Comparison of ENCODE assay signal across 8 cellular contexts in genomic region chr1:15847893-15848142, GRCh38. TPM values are rescaled to one million over a fixed set of nuclear protein-coding genes. Genes with fewer than 3 reads are reported as not detected.
DNase-seq lines count a peak whose midpoint lies in the region; ATAC-seq and TF ChIP-seq lines count a peak whose summit lies in the region.

No MANE protein-coding gene starts in this region.

- H3K9me3 ChIP-seq in naive thymus-derived CD4-positive, alpha-beta T cell (ENCODE audit: control insufficient read depth in 2 of 3, low read length in 3 of 3): no peaks in the 10 kb centered on the region

- H3K4me1 Mint-ChIP-seq in IgD-negative memory B cell: peaks cover 43 to 52% (median 46%) of the 10 kb centered on the region in 3 donors
- peaks cover 50% of the 10 kb centered on the region for H3K4me1 Mint-ChIP-seq in chondrocyte (ENCODE audit: low read depth)
- H3K4me1 Mint-ChIP-seq in naive thymus-derived CD4-positive, alpha-beta T cell: peaks cover 21 to 69% (median 50%) of the 10 kb centered on the region in 7 donors

- H3K4me3 ChIP-seq in AG09309 (ENCODE audit: control insufficient read depth, low read depth, low read length): peak overlapping the region; percentile 66
- peak overlapping the region; percentile 74 for H3K4me3 ChIP-seq in naive thymus-derived CD4-positive, alpha-beta T cell (ENCODE audit: low read length)

- TF ChIP-seq CTCF in AG09309 (IDR thresholded peaks at IDR 0.05; ENCODE audit: control insufficient read depth, insufficient read depth, low read depth, low read length, missing control alignments) (no peak), chondrocyte (IDR thresholded peaks at IDR 0.05) (no peak)

- H3K36me3 Mint-ChIP-seq in IgD-negative memory B cell (no peaks in the 10 kb centered on the region), chondrocyte (ENCODE audit: low read depth) (peaks cover 2% of the 10 kb centered on the region)
- H3K36me3 Mint-ChIP-seq in naive thymus-derived CD4-positive, alpha-beta T cell: no peaks in the 10 kb centered on the region

- no peak for ATAC-seq in naive thymus-derived CD4-positive, alpha-beta T cell

- peak overlapping the region; percentile 94 to 98 (median 96) for H3K4me3 Mint-ChIP-seq in IgD-negative memory B cell
- peak overlapping the region; percentile 83 for H3K4me3 Mint-ChIP-seq in chondrocyte (ENCODE audit: unreplicated experiment)
- peak overlapping the region; percentile 74 to 98 (median 94) for H3K4me3 Mint-ChIP-seq in naive thymus-derived CD4-positive, alpha-beta T cell

- H3K27ac ChIP-seq in naive thymus-derived CD4-positive, alpha-beta T cell (ENCODE audit: low read depth, low read length): peak overlapping the region; percentile 90

- H3K36me3 ChIP-seq in naive thymus-derived CD4-positive, alpha-beta T cell (ENCODE audit: control insufficient read depth in 2 of 3, insufficient read depth in 3 of 3, low read length in 3 of 3): no peaks in the 10 kb centered on the region

- H3K27me3 ChIP-seq in naive thymus-derived CD4-positive, alpha-beta T cell (ENCODE audit: control insufficient read depth in 2 of 2, insufficient read depth in 2 of 2, low read length in 2 of 2): no peaks in the 10 kb centered on the region

- in situ Hi-C loops in ACHN (cut with HindIII; ENCODE audit: low pct_ligation_motif_present, low pct_unique_long_range_greater_than_20kb, low sequenced_read_pairs): no loop called here

- no peaks in the 10 kb centered on the region for H3K9me3 Mint-ChIP-seq in IgD-negative memory B cell
- no peaks in the 10 kb centered on the region for H3K9me3 Mint-ChIP-seq in chondrocyte (ENCODE audit: low read depth)
- no peaks in the 10 kb centered on the region for H3K9me3 Mint-ChIP-seq in naive thymus-derived CD4-positive, alpha-beta T cell

- DNase-seq in AG09309 (ENCODE audit: low read depth) (no peak), chondrocyte (ENCODE audit: low spot score) (no peak), germinal center (ENCODE audit: low spot score) (no peak), cerebellum (ENCODE audit: low spot score) (no peak), NCI-H1436 treated with DMSO at 0.1 percent for 48 hours (lab: John Stamatoyannopoulos, UW) (no peak), ACHN (no peak)
- DNase-seq in naive thymus-derived CD4-positive, alpha-beta T cell: no peak

- H3K4me1 ChIP-seq in naive thymus-derived CD4-positive, alpha-beta T cell (ENCODE audit: control insufficient read depth in 2 of 2, insufficient read depth in 2 of 2, low read length in 2 of 2): peaks cover 20 to 26% of the 10 kb centered on the region in 2 donors

- H3K27ac Mint-ChIP-seq in IgD-negative memory B cell: peak overlapping the region in 2 of 3 donors; percentile 84 to 98
- peak overlapping the region; percentile 88 for H3K27ac Mint-ChIP-seq in chondrocyte (ENCODE audit: unreplicated experiment)
- peak overlapping the region in 6 of 9 donors; percentile 78 to 95 (median 88) for H3K27ac Mint-ChIP-seq in naive thymus-derived CD4-positive, alpha-beta T cell

- intact Hi-C loops in naive thymus-derived CD4-positive, alpha-beta T cell (cut with micrococcal nuclease): loop anchor here (1.0 to 5.0 kb wide), 9 partner anchors 13 to 504 kb away; partner anchors contain the start of genes CASP9 (in 1 of the 2), FBXO42 (in 1 of the 2) and ZBTB17 (in 1 of the 2)

- no peaks in the 10 kb centered on the region for H3K27me3 Mint-ChIP-seq in IgD-negative memory B cell
- no peaks in the 10 kb centered on the region for H3K27me3 Mint-ChIP-seq in chondrocyte (ENCODE audit: low read depth)
- no peaks in the 10 kb centered on the region for H3K27me3 Mint-ChIP-seq in naive thymus-derived CD4-positive, alpha-beta T cell

- POLR2A ChIA-PET in naive thymus-derived CD4-positive, alpha-beta T cell (lab: Charles Lee): interaction anchor here (0.9 to 11.0 kb wide), 10 partner anchors 10 to 1057 kb away, joined by 3 to 227 read pairs (median 6); partner anchors contain the start of gene ZBTB17

- CTCF ChIA-PET in naive thymus-derived CD4-positive, alpha-beta T cell (lab: Charles Lee): interaction anchor here (1.0 to 1.4 kb wide), 3 partner anchors 10 to 32 kb away, joined by 5 to 9 read pairs (median 5); no protein-coding TSS in a partner anchor

RNA-seq across cellular contexts. Expression of gene SPEN, which starts 0.3 kb away (rescaled TPM):
- 43.2 TPM for polyA plus RNA-seq in IgD-negative memory B cell
- total RNA-seq in chondrocyte (38.4 to 49.7 TPM (median 39.4 TPM) in 3 replicates), cerebellum (69.0 TPM)
- total RNA-seq in naive thymus-derived CD4-positive, alpha-beta T cell: 10 to 100 TPM; 72.1 to 92.1 (median 82.9) TPM
- 10 to 100 TPM; 10.1 to 46.7 TPM for polyA plus RNA-seq in naive thymus-derived CD4-positive, alpha-beta T cell

RNA-seq across cellular contexts. Expression of gene UQCRHL, which starts 40.4 kb away (rescaled TPM):
- 1.3 TPM for polyA plus RNA-seq in IgD-negative memory B cell
- total RNA-seq in chondrocyte (1.3 to 1.5 TPM (median 1.3 TPM) in 3 replicates), cerebellum (2.6 TPM)
- total RNA-seq in naive thymus-derived CD4-positive, alpha-beta T cell: 1 to 10 TPM in 3 of 5 experiments, under 1 TPM in 2; 0.69 to 1.9 (median 1.4) TPM
- 1 to 10 TPM in 1 of 2 donors, under 1 TPM in 1; 0.43 to 1.1 TPM for polyA plus RNA-seq in naive thymus-derived CD4-positive, alpha-beta T cell
